Comparison of ENCODE assay signal across 25 cellular contexts in the genomic region with DNA sequence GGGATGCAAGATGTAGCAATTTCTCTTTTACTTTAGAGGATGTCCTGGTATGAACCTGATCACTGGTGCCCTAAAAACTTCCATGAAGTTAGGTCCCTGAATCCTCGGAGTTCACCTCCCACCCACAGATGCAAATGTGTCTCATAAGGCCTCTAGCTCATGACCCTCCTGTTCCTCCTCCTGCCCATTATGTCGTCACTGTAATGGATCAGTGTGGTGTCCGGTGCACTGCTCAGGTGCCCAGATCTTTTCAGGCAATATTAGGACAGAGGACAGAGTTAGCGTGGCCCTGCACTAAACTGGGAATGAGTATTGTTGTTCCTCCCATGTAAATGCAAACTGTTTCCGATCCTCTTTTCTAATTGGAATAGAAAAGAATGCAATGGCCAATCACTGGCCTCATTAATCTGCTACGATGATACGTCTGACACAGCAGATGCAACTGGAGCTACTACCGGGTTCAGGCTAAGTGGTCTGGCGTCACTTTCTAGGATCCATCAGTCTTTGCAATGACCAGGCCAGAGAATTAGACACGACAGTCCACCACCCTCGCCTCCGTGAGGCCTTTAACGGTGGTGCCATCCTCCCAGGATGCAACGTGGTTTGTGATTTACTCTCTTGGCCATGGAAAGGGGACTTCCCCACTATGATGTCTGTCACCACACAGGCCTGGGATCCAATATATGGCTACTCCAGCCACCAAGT. TPM values are rescaled to one million over a fixed set of nuclear protein-coding genes. Genes with fewer than 3 reads are reported as not detected.
DNase-seq lines count a peak whose midpoint lies in the region; ATAC-seq and TF ChIP-seq lines count a peak whose summit lies in the region.
"Had no signal": no experiment of that assay in that cellular context is flagged by ENCODE, and none has a peak within 500 bp of the region (broad histone marks: within the 10 kb centered on the region; RNA-seq: fewer than 3 reads in every experiment).

No MANE protein-coding gene starts in this region.

- peaks cover 9 to 60% (median 24%) of the 10 kb centered on the region in 3 donors for H3K4me1 ChIP-seq in esophagus squamous epithelium
- H3K4me1 ChIP-seq in vagina, result peaks cover 41% of the 10 kb centered on the region

- no peak for TF ChIP-seq POLR2A in esophagus squamous epithelium (IDR thresholded peaks at IDR 0.05)
- TF ChIP-seq POLR2A in vagina (IDR thresholded peaks at IDR 0.05), result no peak

- DNase-seq in natural killer cell treated with Interleukin-12 subunit alpha and Interleukin-12 subunit beta and Interleukin-15 and Interleukin-18, amount 100 ng/mL, for 72 hours (ENCODE audit: low spot score), result peak; percentile 51
- DNase-seq in natural killer cell (no peak), esophagus squamous epithelium (lab: John Stamatoyannopoulos, UW) (no peak), osteocyte (ENCODE audit: extremely low spot score, unreplicated experiment) (peak; percentile 60), vagina (ENCODE audit: extremely low spot score in 2 of 2) (peak in 1 of 2 donors; percentile 67), substantia nigra (lab: John Stamatoyannopoulos, UW) (no peak)
- no peak for DNase-seq in stimulated activated naive CD4-positive, alpha-beta T cell treated with Interleukin-2 at 50 U/mL for 16 hours (lab: John Stamatoyannopoulos, UW)
- DNase-seq: activated CD4-positive, alpha-beta T cell treated with anti-CD3 and anti-CD28 coated beads for 36 hours; activated gamma-delta T cell; caudate nucleus; DMS53; erythroblast; KBM-7; mammary epithelial cell; NCI-H187 treated with DMSO at 0.1 percent for 48 hours; NCI-H2227 treated with DMSO at 0.1 percent for 48 hours; NCI-H774; SIG-M5; small intestine; stimulated activated CD4-positive, alpha-beta T cell treated with anti-CD3 and anti-CD28 coated beads, Interleukin-4, amount 100 ng/mL, for 4 hours had no signal

- H3K27ac Mint-ChIP-seq in natural killer cell treated with Interleukin-12 subunit alpha and Interleukin-12 subunit beta and Interleukin-15 and Interleukin-18, amount 100 ng/mL, for 72 hours, result no peak overlapping the region
- H3K27ac Mint-ChIP-seq in natural killer cell, result peak overlapping the region in 1 of 2 donors; percentile 46
- H3K27ac Mint-ChIP-seq in osteocyte (ENCODE audit: unreplicated experiment), result no peak overlapping the region
- H3K27ac Mint-ChIP-seq: activated CD4-positive, alpha-beta T cell treated with anti-CD3 and anti-CD28 coated beads for 36 hours; progenitor cell of endocrine pancreas had no signal

- TF ChIP-seq CTCF in natural killer cell (IDR thresholded peaks at IDR 0.05), result no peak
- TF ChIP-seq CTCF in esophagus squamous epithelium (IDR thresholded peaks at IDR 0.05), result no peak
- no peak for TF ChIP-seq CTCF in osteocyte (IDR thresholded peaks at IDR 0.05)
- no peak for TF ChIP-seq CTCF in vagina (IDR thresholded peaks at IDR 0.05)

- intact Hi-C loops in natural killer cell (cut with micrococcal nuclease) (loop anchor here (5.0 kb wide), 1 partner anchor 122 kb away; no protein-coding TSS in a partner anchor), esophagus squamous epithelium (cut with DNase I) (no loop called here), vagina (cut with DNase I) (loop anchor here (5.0 kb wide), 1 partner anchor 37 kb away; no protein-coding TSS in a partner anchor)

- 74 to 75% methylated on average over 14 of the region's 14 CpGs for WGBS in esophagus squamous epithelium, 2 donors

- H3K9me3 Mint-ChIP-seq in natural killer cell treated with Interleukin-12 subunit alpha and Interleukin-12 subunit beta and Interleukin-15 and Interleukin-18, amount 100 ng/mL, for 72 hours, result peaks cover 10% of the 10 kb centered on the region
- H3K9me3 Mint-ChIP-seq in natural killer cell (peaks cover 7 to 8% of the 10 kb centered on the region in 2 donors), osteocyte (ENCODE audit: unreplicated experiment) (no peaks in the 10 kb centered on the region)

- ATAC-seq in natural killer cell treated with Interleukin-12 subunit alpha and Interleukin-12 subunit beta and Interleukin-15 and Interleukin-18, amount 100 ng/mL, for 72 hours, result no peak
- ATAC-seq in natural killer cell (no peak), HG02798 (IDR thresholded peaks at IDR 0.05; ENCODE audit: poor library complexity, unreplicated experiment) (no peak)
- ATAC-seq: activated CD4-positive, alpha-beta T cell treated with anti-CD3 and anti-CD28 coated beads for 36 hours; naive thymus-derived CD4-positive, alpha-beta T cell; T-cell had no signal

- H3K36me3 ChIP-seq in esophagus squamous epithelium, result no peaks in the 10 kb centered on the region
- no peaks in the 10 kb centered on the region for H3K36me3 ChIP-seq in vagina
- H3K36me3 ChIP-seq: BLaER1 treated with 17β-estradiol and CSF1 and Interleukin-3, amounts not matched to agents 10 nM and 100 nM had no signal

- no peak overlapping the region for H3K4me3 Mint-ChIP-seq in natural killer cell treated with Interleukin-12 subunit alpha and Interleukin-12 subunit beta and Interleukin-15 and Interleukin-18, amount 100 ng/mL, for 72 hours
- H3K4me3 Mint-ChIP-seq in natural killer cell, result no peak overlapping the region
- no peak overlapping the region for H3K4me3 Mint-ChIP-seq in osteocyte (ENCODE audit: unreplicated experiment)
- H3K4me3 Mint-ChIP-seq: activated CD4-positive, alpha-beta T cell treated with anti-CD3 and anti-CD28 coated beads for 36 hours; T-cell had no signal

- peaks cover 6 to 12% of the 10 kb centered on the region in 2 donors for H3K27me3 Mint-ChIP-seq in natural killer cell treated with Interleukin-12 subunit alpha and Interleukin-12 subunit beta and Interleukin-15 and Interleukin-18, amount 100 ng/mL, for 72 hours
- H3K27me3 Mint-ChIP-seq in natural killer cell (ENCODE audit: low read depth in 2 of 2), result peaks cover 0 to 11% of the 10 kb centered on the region in 2 donors
- no peaks in the 10 kb centered on the region for H3K27me3 Mint-ChIP-seq in osteocyte (ENCODE audit: unreplicated experiment)

- H3K27me3 ChIP-seq in esophagus squamous epithelium (peaks cover 0 to 35% (median 5%) of the 10 kb centered on the region in 4 donors), vagina (no peaks in the 10 kb centered on the region)

- H3K4me3 ChIP-seq in esophagus squamous epithelium (no peak overlapping the region), vagina (no peak overlapping the region)
- H3K4me3 ChIP-seq: BLaER1 treated with 17β-estradiol and CSF1 and Interleukin-3, amounts not matched to agents 10 nM and 100 nM had no signal

- H3K9me3 ChIP-seq in esophagus squamous epithelium, result no peaks in the 10 kb centered on the region
- no peaks in the 10 kb centered on the region for H3K9me3 ChIP-seq in vagina

- H3K27ac ChIP-seq in esophagus squamous epithelium (peak overlapping the region; percentile 39 to 98 (median 88)), vagina (peak overlapping the region; percentile 91), substantia nigra (ENCODE audit: low read depth, low read length, poor library complexity, severe bottlenecking) (no peak overlapping the region)
- H3K27ac ChIP-seq: BLaER1 treated with 17β-estradiol and CSF1 and Interleukin-3, amounts not matched to agents 10 nM and 100 nM had no signal

- peaks cover 4% of the 10 kb centered on the region for H3K36me3 Mint-ChIP-seq in natural killer cell treated with Interleukin-12 subunit alpha and Interleukin-12 subunit beta and Interleukin-15 and Interleukin-18, amount 100 ng/mL, for 72 hours
- H3K36me3 Mint-ChIP-seq in natural killer cell, result no peaks in the 10 kb centered on the region
- H3K36me3 Mint-ChIP-seq in osteocyte (ENCODE audit: unreplicated experiment), result no peaks in the 10 kb centered on the region
- H3K36me3 Mint-ChIP-seq: T-cell had no signal

- peaks cover 7 to 10% of the 10 kb centered on the region in 2 donors for H3K4me1 Mint-ChIP-seq in natural killer cell treated with Interleukin-12 subunit alpha and Interleukin-12 subunit beta and Interleukin-15 and Interleukin-18, amount 100 ng/mL, for 72 hours (ENCODE audit: low read depth in 2 of 2)
- H3K4me1 Mint-ChIP-seq in natural killer cell (peaks cover 0 to 23% of the 10 kb centered on the region in 2 donors), osteocyte (ENCODE audit: unreplicated experiment) (peaks cover 17% of the 10 kb centered on the region)

RNA-seq across cellular contexts. Expression of gene COL6A2, which starts 3.4 kb away (rescaled TPM):
- 1 to 10 TPM in 1 of 2 donors, under 1 TPM in 1; 0.88 to 4.2 TPM for total RNA-seq in natural killer cell treated with Interleukin-12 subunit alpha and Interleukin-12 subunit beta and Interleukin-15 and Interleukin-18, amount 100 ng/mL, for 72 hours
- total RNA-seq in natural killer cell, result 100 to 1,000 TPM in 1 of 3 donors, 10 to 100 TPM in 2; 93.9 to 110 (median 97.2) TPM
- 100 to 1,000 TPM in 1 of 4 donors, 10 to 100 TPM in 3; 23.0 to 328 (median 62.0) TPM for total RNA-seq in esophagus squamous epithelium
- 1,821 and 1,951 TPM in 2 replicates for total RNA-seq in osteocyte
- 535 TPM for total RNA-seq in vagina

Comparison
In these comparisons a context has a peak if more than half of its experiments do, and no peak if none do; other contexts are left out.
1. DNase-seq: peak in natural killer cell treated with Interleukin-12 subunit alpha and Interleukin-12 subunit beta and Interleukin-15 and Interleukin-18, amount 100 ng/mL, for 72 hours (single experiment) and osteocyte (single experiment); none in natural killer cell (single experiment), esophagus squamous epithelium (single experiment), substantia nigra (0 of 49) and stimulated activated naive CD4-positive, alpha-beta T cell treated with Interleukin-2 at 50 U/mL for 16 hours (single experiment).
2. RNA of gene COL6A2, which starts 3.4 kb away (total RNA-seq): 1,821 to 1,951 TPM in osteocyte, 535 TPM in vagina (single experiment), 93.9 to 110 TPM in natural killer cell and 23.0 to 328 TPM in esophagus squamous epithelium; 0.88 to 4.2 TPM in natural killer cell treated with Interleukin-12 subunit alpha and Interleukin-12 subunit beta and Interleukin-15 and Interleukin-18, amount 100 ng/mL, for 72 hours; every median in the first group is over 4 times any median in the second.